ENCODE assay signal across 1 cellular context in genomic region chr15:98878862-98879261, GRCh38.
TF ChIP-seq lines count a peak whose summit lies in the region.

No MANE protein-coding gene starts in this region.

TF ChIP-seq in IMR-90, 13 proteins besides CTCF, POLR2A, EP300 and RAD21:
- no peak for TF ChIP-seq RCOR1 (IDR thresholded peaks at IDR 0.05; ENCODE audit: insufficient replicate concordance, low read length)
- TF ChIP-seq MAFK (IDR thresholded peaks at IDR 0.05; ENCODE audit: low read depth, low read length): no peak
- no peak for TF ChIP-seq BHLHE40 (IDR thresholded peaks at IDR 0.05; ENCODE audit: low read depth, low read length)
- TF ChIP-seq, protein P1, sequence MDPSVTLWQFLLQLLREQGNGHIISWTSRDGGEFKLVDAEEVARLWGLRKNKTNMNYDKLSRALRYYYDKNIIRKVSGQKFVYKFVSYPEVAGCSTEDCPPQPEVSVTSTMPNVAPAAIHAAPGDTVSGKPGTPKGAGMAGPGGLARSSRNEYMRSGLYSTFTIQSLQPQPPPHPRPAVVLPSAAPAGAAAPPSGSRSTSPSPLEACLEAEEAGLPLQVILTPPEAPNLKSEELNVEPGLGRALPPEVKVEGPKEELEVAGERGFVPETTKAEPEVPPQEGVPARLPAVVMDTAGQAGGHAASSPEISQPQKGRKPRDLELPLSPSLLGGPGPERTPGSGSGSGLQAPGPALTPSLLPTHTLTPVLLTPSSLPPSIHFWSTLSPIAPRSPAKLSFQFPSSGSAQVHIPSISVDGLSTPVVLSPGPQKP (IDR thresholded peaks at IDR 0.05; ENCODE audit: borderline replicate concordance, low read depth, low read length): no peak
- TF ChIP-seq CHD1 (IDR thresholded peaks at IDR 0.05; ENCODE audit: low read depth, low read length): no peak
